ENCODE assay signal across 2 cellular contexts in genomic region chr19:14467816-14468215, GRCh38.
TF ChIP-seq lines count a peak whose summit lies in the region.

No MANE protein-coding gene starts in this region.

TF ChIP-seq in HEK293, 187 proteins besides CTCF, POLR2A, EP300 and RAD21:
- peak; percentile 16; the same call in 1 of the 2 replicates for TF ChIP-seq ZNF654 (tag by site-specific recombination; IDR thresholded peaks at IDR 0.05; ENCODE audit: low read depth)
- TF ChIP-seq, protein P1, sequence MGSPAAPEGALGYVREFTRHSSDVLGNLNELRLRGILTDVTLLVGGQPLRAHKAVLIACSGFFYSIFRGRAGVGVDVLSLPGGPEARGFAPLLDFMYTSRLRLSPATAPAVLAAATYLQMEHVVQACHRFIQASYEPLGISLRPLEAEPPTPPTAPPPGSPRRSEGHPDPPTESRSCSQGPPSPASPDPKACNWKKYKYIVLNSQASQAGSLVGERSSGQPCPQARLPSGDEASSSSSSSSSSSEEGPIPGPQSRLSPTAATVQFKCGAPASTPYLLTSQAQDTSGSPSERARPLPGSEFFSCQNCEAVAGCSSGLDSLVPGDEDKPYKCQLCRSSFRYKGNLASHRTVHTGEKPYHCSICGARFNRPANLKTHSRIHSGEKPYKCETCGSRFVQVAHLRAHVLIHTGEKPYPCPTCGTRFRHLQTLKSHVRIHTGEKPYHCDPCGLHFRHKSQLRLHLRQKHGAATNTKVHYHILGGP (tag by site-specific recombination; IDR thresholded peaks at IDR 0.05) = no peak

TF ChIP-seq in GM12878, 131 proteins besides CTCF, POLR2A, EP300 and RAD21:
- TF ChIP-seq CHD2 (IDR thresholded peaks at IDR 0.05; ENCODE audit: borderline replicate concordance, low read depth, low read length) (no peak), FOXK2 (IDR thresholded peaks at IDR 0.05) (no peak), RELB (IDR thresholded peaks at IDR 0.05; ENCODE audit: low read depth) (no peak), E4F1 (IDR thresholded peaks at IDR 0.05; ENCODE audit: borderline replicate concordance, partially characterized antibody) (no peak), ZSCAN29 (IDR thresholded peaks at IDR 0.05) (no peak), ASH2L (IDR thresholded peaks at IDR 0.05; ENCODE audit: borderline replicate concordance, low read depth) (no peak), BMI1 (IDR thresholded peaks at IDR 0.05; ENCODE audit: borderline replicate concordance) (no peak), SIN3A (IDR thresholded peaks at IDR 0.05; ENCODE audit: low read depth, low read length) (no peak), HDAC6 (IDR thresholded peaks at IDR 0.05; ENCODE audit: unreplicated experiment) (no peak), IRF5 (IDR thresholded peaks at IDR 0.05; ENCODE audit: borderline replicate concordance) (no peak), RAD51 (IDR thresholded peaks at IDR 0.05) (no peak), ZNF217 (IDR thresholded peaks at IDR 0.05) (no peak), CHD1 (IDR thresholded peaks at IDR 0.05; ENCODE audit: low read depth, low read length) (no peak)
